ENCODE assay signal across 8 cellular contexts in the genomic region with DNA sequence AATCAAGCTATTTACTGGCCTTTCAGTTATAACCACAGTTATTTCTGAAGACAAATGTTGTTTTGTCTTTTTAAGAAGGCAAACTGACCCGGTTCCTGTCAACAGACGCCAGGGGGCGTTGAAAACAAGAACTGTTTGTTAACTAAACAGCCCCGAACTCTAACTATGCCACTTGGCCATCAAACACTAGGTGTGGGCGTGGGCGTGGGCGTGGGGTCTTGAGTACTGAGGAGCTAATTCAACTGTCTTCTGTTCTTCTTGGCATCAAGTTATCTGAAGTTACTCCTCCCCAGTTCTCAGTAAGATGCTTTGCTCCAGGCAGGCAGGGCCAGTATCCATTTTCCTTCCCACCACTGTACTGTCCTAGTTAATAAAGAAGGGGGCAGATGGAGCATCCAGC.
A peak's percentile ranks its signal among the peaks of the same experiment; 100 is the strongest.
DNase-seq lines count a peak whose midpoint lies in the region; ATAC-seq and TF ChIP-seq lines count a peak whose summit lies in the region.

No MANE protein-coding gene starts in this region.

- peak; percentile 51 to 71 for TF ChIP-seq RAD21 in liver (IDR thresholded peaks at IDR 0.05)

- H3K27ac ChIP-seq in VCaP (no peak overlapping the region), caudate nucleus (ENCODE audit: low read depth, low read length) (peak overlapping the region; percentile 89), liver (ENCODE audit: low read depth in 1 of 2, low read length in 2 of 2) (no peak overlapping the region)

- H3K9ac ChIP-seq in liver (ENCODE audit: low read depth in 1 of 2, low read length in 2 of 2) = no peak overlapping the region

- H3K27me3 ChIP-seq in liver (ENCODE audit: control insufficient read depth in 4 of 4, insufficient read depth in 4 of 4, low read length in 3 of 4) = no peaks in the 10 kb centered on the region

- 14% methylated on average over 7 of the region's 7 CpGs for WGBS in liver

- no peaks in the 10 kb centered on the region for H3K36me3 ChIP-seq in liver (ENCODE audit: control insufficient read depth in 4 of 4, insufficient read depth in 3 of 4, low read depth in 1 of 4, low read length in 3 of 4)

- no peaks in the 10 kb centered on the region for H3K4me1 ChIP-seq in liver (ENCODE audit: control insufficient read depth in 4 of 4, insufficient read depth in 4 of 4, low read length in 3 of 4)

- no peaks in the 10 kb centered on the region for H3K9me3 ChIP-seq in liver (ENCODE audit: control insufficient read depth in 4 of 4, low read length in 3 of 4)

- H3K4me3 ChIP-seq in GM12865 (ENCODE audit: low read depth, low read length) = no peak overlapping the region
- no peak overlapping the region for H3K4me3 ChIP-seq in liver (ENCODE audit: low read depth in 1 of 3, low read length in 3 of 3)

- peak; percentile 79 for TF ChIP-seq CTCF in GM12865 (IDR thresholded peaks at IDR 0.05; ENCODE audit: insufficient read depth, low read depth, low read length, missing control alignments)
- TF ChIP-seq CTCF in VCaP (conservative IDR thresholded peaks at IDR 0.05) = peak; percentile 71
- TF ChIP-seq CTCF in liver (IDR thresholded peaks at IDR 0.05; ENCODE audit: low read depth, low read length, missing input control) = peak; percentile 56

- ATAC-seq in GM18511 (IDR thresholded peaks at IDR 0.05; ENCODE audit: unreplicated experiment) (no peak), GM18873 (IDR thresholded peaks at IDR 0.05; ENCODE audit: low FRiP score, unreplicated experiment) (no peak)

- DNase-seq in GM12865 (ENCODE audit: low read depth) (peak; percentile 81), NCI-H1048 (lab: John Stamatoyannopoulos, UW) (peak; percentile 64), caudate nucleus (lab: John Stamatoyannopoulos, UW) (peak in 56 of 61 donors; percentile 7 to 87 (median 58))
- DNase-seq in stimulated activated CD8-positive, alpha-beta memory T cell treated with anti-CD3 and anti-CD28 coated beads, Interleukin-12 subunit alpha, Interleukin-12 subunit beta, amount 100 ng/mL, for 1 hour (ENCODE audit: low read depth) = peak; percentile 36

TF ChIP-seq in liver, 16 proteins besides CTCF, POLR2A, EP300 and RAD21:
- TF ChIP-seq, protein P1, sequence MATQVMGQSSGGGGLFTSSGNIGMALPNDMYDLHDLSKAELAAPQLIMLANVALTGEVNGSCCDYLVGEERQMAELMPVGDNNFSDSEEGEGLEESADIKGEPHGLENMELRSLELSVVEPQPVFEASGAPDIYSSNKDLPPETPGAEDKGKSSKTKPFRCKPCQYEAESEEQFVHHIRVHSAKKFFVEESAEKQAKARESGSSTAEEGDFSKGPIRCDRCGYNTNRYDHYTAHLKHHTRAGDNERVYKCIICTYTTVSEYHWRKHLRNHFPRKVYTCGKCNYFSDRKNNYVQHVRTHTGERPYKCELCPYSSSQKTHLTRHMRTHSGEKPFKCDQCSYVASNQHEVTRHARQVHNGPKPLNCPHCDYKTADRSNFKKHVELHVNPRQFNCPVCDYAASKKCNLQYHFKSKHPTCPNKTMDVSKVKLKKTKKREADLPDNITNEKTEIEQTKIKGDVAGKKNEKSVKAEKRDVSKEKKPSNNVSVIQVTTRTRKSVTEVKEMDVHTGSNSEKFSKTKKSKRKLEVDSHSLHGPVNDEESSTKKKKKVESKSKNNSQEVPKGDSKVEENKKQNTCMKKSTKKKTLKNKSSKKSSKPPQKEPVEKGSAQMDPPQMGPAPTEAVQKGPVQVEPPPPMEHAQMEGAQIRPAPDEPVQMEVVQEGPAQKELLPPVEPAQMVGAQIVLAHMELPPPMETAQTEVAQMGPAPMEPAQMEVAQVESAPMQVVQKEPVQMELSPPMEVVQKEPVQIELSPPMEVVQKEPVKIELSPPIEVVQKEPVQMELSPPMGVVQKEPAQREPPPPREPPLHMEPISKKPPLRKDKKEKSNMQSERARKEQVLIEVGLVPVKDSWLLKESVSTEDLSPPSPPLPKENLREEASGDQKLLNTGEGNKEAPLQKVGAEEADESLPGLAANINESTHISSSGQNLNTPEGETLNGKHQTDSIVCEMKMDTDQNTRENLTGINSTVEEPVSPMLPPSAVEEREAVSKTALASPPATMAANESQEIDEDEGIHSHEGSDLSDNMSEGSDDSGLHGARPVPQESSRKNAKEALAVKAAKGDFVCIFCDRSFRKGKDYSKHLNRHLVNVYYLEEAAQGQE (IDR thresholded peaks at IDR 0.05) = no peak
- TF ChIP-seq TAF1 (conservative IDR thresholded peaks at IDR 0.05) (no peak), FOXA1 (IDR thresholded peaks at IDR 0.05) (no peak), HNF4A (conservative IDR thresholded peaks at IDR 0.05) (no peak), RXRA (IDR thresholded peaks at IDR 0.05) (no peak), JUND (IDR thresholded peaks at IDR 0.05) (no peak), FOXA2 (IDR thresholded peaks at IDR 0.05) (no peak)
- TF ChIP-seq, protein P2, sequence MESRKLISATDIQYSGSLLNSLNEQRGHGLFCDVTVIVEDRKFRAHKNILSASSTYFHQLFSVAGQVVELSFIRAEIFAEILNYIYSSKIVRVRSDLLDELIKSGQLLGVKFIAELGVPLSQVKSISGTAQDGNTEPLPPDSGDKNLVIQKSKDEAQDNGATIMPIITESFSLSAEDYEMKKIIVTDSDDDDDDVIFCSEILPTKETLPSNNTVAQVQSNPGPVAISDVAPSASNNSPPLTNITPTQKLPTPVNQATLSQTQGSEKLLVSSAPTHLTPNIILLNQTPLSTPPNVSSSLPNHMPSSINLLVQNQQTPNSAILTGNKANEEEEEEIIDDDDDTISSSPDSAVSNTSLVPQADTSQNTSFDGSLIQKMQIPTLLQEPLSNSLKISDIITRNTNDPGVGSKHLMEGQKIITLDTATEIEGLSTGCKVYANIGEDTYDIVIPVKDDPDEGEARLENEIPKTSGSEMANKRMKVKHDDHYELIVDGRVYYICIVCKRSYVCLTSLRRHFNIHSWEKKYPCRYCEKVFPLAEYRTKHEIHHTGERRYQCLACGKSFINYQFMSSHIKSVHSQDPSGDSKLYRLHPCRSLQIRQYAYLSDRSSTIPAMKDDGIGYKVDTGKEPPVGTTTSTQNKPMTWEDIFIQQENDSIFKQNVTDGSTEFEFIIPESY (IDR thresholded peaks at IDR 0.05) = no peak
